ENCODE assay signal across 9 cellular contexts in genomic region chr1:167635233-167635648, GRCh38. TPM values are rescaled to one million over a fixed set of nuclear protein-coding genes. Genes with fewer than 3 reads are reported as not detected.
DNase-seq lines count a peak whose midpoint lies in the region; ATAC-seq and TF ChIP-seq lines count a peak whose summit lies in the region.
"Had no signal": no experiment of that assay in that cellular context is flagged by ENCODE, and none has a peak within 500 bp of the region (broad histone marks: within the 10 kb centered on the region; RNA-seq: fewer than 3 reads in every experiment).

No MANE protein-coding gene starts in this region.

- no peaks in the 10 kb centered on the region for H3K36me3 Mint-ChIP-seq in Caco-2 (ENCODE audit: insufficient read depth, unreplicated experiment)

- no peak overlapping the region for H2AK5ac ChIP-seq in mesendoderm (ENCODE audit: low read length)

- H3K9me3 Mint-ChIP-seq in Caco-2 (ENCODE audit: unreplicated experiment): no peaks in the 10 kb centered on the region

- peak overlapping the region; percentile 47 for H3K56ac ChIP-seq in mesendoderm (ENCODE audit: low read length)

- H3K79me2 ChIP-seq in mesendoderm (ENCODE audit: control insufficient read depth, insufficient read depth, low read length): no peaks in the 10 kb centered on the region

- H3K9me3 ChIP-seq in AG04450 (ENCODE audit: control insufficient read depth, insufficient read depth, low read length): no peaks in the 10 kb centered on the region; the same call in 1 of the 2 replicates
- H3K9me3 ChIP-seq in HUES6 (ENCODE audit: control insufficient read depth, insufficient read depth, low read depth, low read length): no peaks in the 10 kb centered on the region
- H3K9me3 ChIP-seq in Caco-2: no peaks in the 10 kb centered on the region

- in situ Hi-C loops in ACHN (cut with HindIII; ENCODE audit: low pct_ligation_motif_present, low pct_unique_long_range_greater_than_20kb, low sequenced_read_pairs): no loop called here

- H3K27ac Mint-ChIP-seq in Caco-2 (ENCODE audit: unreplicated experiment): no peak overlapping the region

- no peak for TF ChIP-seq CTCF in AG04450 (IDR thresholded peaks at IDR 0.05; ENCODE audit: low read depth, low read length)
- no peak for TF ChIP-seq CTCF in choroid plexus epithelial cell (conservative IDR thresholded peaks at IDR 0.05; ENCODE audit: low read depth, low read length)
- TF ChIP-seq CTCF in Caco-2 (IDR thresholded peaks at IDR 0.05; ENCODE audit: insufficient read depth in 1 of 2, low read depth in 1 of 2, low read length in 1 of 2, severe bottlenecking in 1 of 2, unreplicated experiment in 1 of 2): no peak

- H3K9ac ChIP-seq in HUES6 (ENCODE audit: low read length): no peak overlapping the region
- no peak overlapping the region for H3K9ac ChIP-seq in mesendoderm (ENCODE audit: low read length)

- H3K36me3 ChIP-seq in HUES6 (ENCODE audit: control insufficient read depth, insufficient read depth, low read length): no peaks in the 10 kb centered on the region
- H3K36me3 ChIP-seq in mesendoderm (ENCODE audit: control insufficient read depth, insufficient read depth, low read length): no peaks in the 10 kb centered on the region
- no peaks in the 10 kb centered on the region for H3K36me3 ChIP-seq in Caco-2 (ENCODE audit: control insufficient read depth, insufficient read depth, low read length)

- H3K4me3 ChIP-seq in AG04450 (ENCODE audit: low read depth, low read length): no peak overlapping the region
- peak overlapping the region; percentile 46 for H3K4me3 ChIP-seq in HUES6 (ENCODE audit: low read depth, low read length)
- no peak overlapping the region for H3K4me3 ChIP-seq in choroid plexus epithelial cell (ENCODE audit: low read depth, low read length)
- H3K4me3 ChIP-seq in mesendoderm (ENCODE audit: low read length): no peak overlapping the region
- H3K4me3 ChIP-seq in Caco-2 (ENCODE audit: low read depth, low read length): no peak overlapping the region

- H3K18ac ChIP-seq in mesendoderm (ENCODE audit: low read length): peak overlapping the region; percentile 5

- no peak overlapping the region for H3K4ac ChIP-seq in mesendoderm (ENCODE audit: low read depth, low read length)

- H3K4me2 ChIP-seq in mesendoderm (ENCODE audit: low read length): no peak overlapping the region

- no peak overlapping the region for H3K4me3 Mint-ChIP-seq in Caco-2 (ENCODE audit: unreplicated experiment)

- H2BK5ac ChIP-seq in mesendoderm (ENCODE audit: low read length): no peak overlapping the region

- H3K23ac ChIP-seq in mesendoderm (ENCODE audit: low read length): no peak overlapping the region

- H4K8ac ChIP-seq in mesendoderm (ENCODE audit: low read depth, low read length): no peak overlapping the region

- H3K27ac ChIP-seq in AG04450 (ENCODE audit: low read depth, low read length) (peak overlapping the region; percentile 21), HUES6 (ENCODE audit: low read depth, low read length) (no peak overlapping the region), mesendoderm (ENCODE audit: low read depth, low read length) (no peak overlapping the region)

- H3K79me1 ChIP-seq in mesendoderm (ENCODE audit: low read length): no peaks in the 10 kb centered on the region

- H3K27me3 ChIP-seq in AG04450 (ENCODE audit: control insufficient read depth, insufficient read depth, low read length) (peaks cover 53% of the 10 kb centered on the region), HUES6 (ENCODE audit: control insufficient read depth, insufficient read depth, low read length) (peaks cover 54% of the 10 kb centered on the region), mesendoderm (ENCODE audit: insufficient read depth, low read length, poor library complexity) (peaks cover 3% of the 10 kb centered on the region), Caco-2 (replicated peaks; ENCODE audit: control insufficient read depth, insufficient read depth, low read length) (no peaks in the 10 kb centered on the region; the same call in 1 of the 2 replicates)

- ATAC-seq in GM18505 (IDR thresholded peaks at IDR 0.05; ENCODE audit: unreplicated experiment): no peak

- CTCF ChIA-PET in AG04450 (lab: Charles Lee): interaction anchor here (3.0 kb wide), 1 partner anchor 53 kb away, joined by 10 read pairs; no protein-coding TSS in a partner anchor
- CTCF ChIA-PET in Caco-2 (lab: Charles Lee): no interaction called here

- H3K4me1 ChIP-seq in HUES6 (ENCODE audit: control insufficient read depth, insufficient read depth, low read length): peaks cover 31% of the 10 kb centered on the region
- peaks cover 14% of the 10 kb centered on the region for H3K4me1 ChIP-seq in mesendoderm (ENCODE audit: control insufficient read depth, low read depth, low read length)
- no peaks in the 10 kb centered on the region for H3K4me1 ChIP-seq in Caco-2

- POLR2A ChIA-PET in AG04450 (lab: Yijun Ruan, JAX): no interaction called here
- POLR2A ChIA-PET in Caco-2 (lab: Charles Lee): no interaction called here

- intact Hi-C loops in Caco-2 (cut with micrococcal nuclease; ENCODE audit: unreplicated experiment): no loop called here

- peaks cover 10% of the 10 kb centered on the region for H3K27me3 Mint-ChIP-seq in Caco-2 (ENCODE audit: insufficient read depth, unreplicated experiment)

- H4K5ac ChIP-seq in mesendoderm (ENCODE audit: low read length): no peak overlapping the region

- H3K4me1 Mint-ChIP-seq in Caco-2 (ENCODE audit: low read depth, unreplicated experiment): no peaks in the 10 kb centered on the region

- BruUV-seq in Caco-2 (replicated peaks; lab: Mats Ljungman, UMichigan): no TSS peak

- no peak overlapping the region for H2BK15ac ChIP-seq in mesendoderm (replicated peaks; ENCODE audit: low read depth)

- no peak overlapping the region for H2BK120ac ChIP-seq in mesendoderm (ENCODE audit: low read depth, low read length)

- no CpG with 5 or more reads among the region's 18 CpGs for WGBS in mesendoderm (ENCODE audit: extremely low coverage, insufficient coverage, low lambda C conversion rate)

- no peak for TF ChIP-seq POLR2A in GM18505 (IDR thresholded peaks at IDR 0.05; ENCODE audit: borderline replicate concordance, extremely low read depth, insufficient read depth, insufficient read length)

- no peak for DNase-seq in AG04450 (ENCODE audit: low read depth, low spot score)
- peak; percentile 84 for DNase-seq in choroid plexus epithelial cell (ENCODE audit: low read depth)
- peak; percentile 78 for DNase-seq in mesendoderm
- DNase-seq in Caco-2: no peak
- DNase-seq in activated CD4-positive, alpha-beta T cell treated with anti-CD3 and anti-CD28 coated beads, Interleukin-2, amount 50 U/mL, for 48 hours: no peak
- no peak for DNase-seq in ACHN
- DNase-seq: NCI-H1930 had no signal

RNA-seq across cellular contexts. Expression of gene RCSD1, which starts 5.2 kb away (rescaled TPM):
- not detected in 2 replicates for polyA plus RNA-seq in AG04450 (2011; rRNA removed)
- not detected in 2 replicates for polyA minus RNA-seq in AG04450 (2011; rRNA and poly(A)+ RNA removed)
- polyA plus RNA-seq in mesendoderm (2013, experiment 1 of 2): 1.2 TPM
- 1.2 TPM for polyA plus RNA-seq in mesendoderm (2013, experiment 2 of 2)
- not detected in 2 replicates for total RNA-seq in Caco-2 (2022)

Comparison
In these comparisons a context has a peak if more than half of its experiments do, and no peak if none do; other contexts are left out.
1. DNase-seq: peak in choroid plexus epithelial cell (single experiment) and mesendoderm (single experiment); none in AG04450 (single experiment), Caco-2 (0 of 2), activated CD4-positive, alpha-beta T cell treated with anti-CD3 and anti-CD28 coated beads, Interleukin-2, amount 50 U/mL, for 48 hours (0 of 2) and ACHN (single experiment).